In the genomic region with DNA sequence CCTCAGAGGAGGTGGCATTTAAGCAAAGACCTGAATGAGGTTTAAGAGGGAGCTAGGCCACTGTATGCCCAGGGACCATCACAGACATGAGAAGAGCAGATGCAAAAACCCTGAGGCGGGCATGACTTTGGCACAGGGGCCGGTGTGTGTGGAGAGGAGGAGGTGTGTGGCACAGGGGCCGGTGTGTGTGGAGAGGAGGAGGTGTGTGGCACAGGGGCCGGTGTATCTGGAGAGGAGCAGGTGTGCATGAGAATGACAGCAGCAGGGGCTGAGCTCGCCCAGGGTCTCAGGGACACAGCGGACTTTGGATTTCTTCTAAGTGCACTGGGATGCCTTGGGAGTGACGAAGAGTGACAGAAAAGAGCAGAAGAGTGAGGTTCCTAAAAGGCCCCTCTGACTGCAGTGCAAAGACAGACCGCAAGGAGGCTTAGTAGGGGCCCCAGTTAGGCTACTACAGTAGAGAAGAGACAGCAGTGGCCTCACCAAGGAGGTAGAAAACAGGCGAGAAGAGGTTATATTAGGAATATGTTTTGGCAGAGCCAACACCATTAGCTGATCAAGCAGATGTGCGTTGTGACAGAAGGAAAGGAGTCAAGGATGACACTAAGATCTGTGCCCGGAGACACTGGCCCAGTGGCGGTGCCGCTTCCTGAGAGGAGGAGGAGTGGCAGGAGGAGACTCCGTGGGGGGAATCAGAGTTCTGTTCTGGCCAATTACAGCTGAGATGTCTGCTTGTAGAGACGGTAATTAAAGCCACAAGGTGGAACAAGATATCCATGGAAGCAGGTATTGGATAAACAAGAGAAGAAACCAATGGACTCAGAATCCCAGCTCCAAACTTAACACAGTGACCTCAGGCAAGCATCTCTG, we compare ENCODE assay signal across 1 cellular context.
TF ChIP-seq lines count a peak whose summit lies in the region.

No MANE protein-coding gene starts in this region.

TF ChIP-seq in endothelial cell of umbilical vein, 7 proteins besides CTCF, POLR2A, EP300 and RAD21:
- TF ChIP-seq POLR2AphosphoS5 (IDR thresholded peaks at IDR 0.05; ENCODE audit: insufficient read depth, low read depth, low read length): no peak
- TF ChIP-seq FOS (IDR thresholded peaks at IDR 0.05; ENCODE audit: borderline replicate concordance, insufficient read depth, low read length): no peak
- no peak for TF ChIP-seq EZH2 (IDR thresholded peaks at IDR 0.05; ENCODE audit: borderline replicate concordance, low read depth, low read length, severe bottlenecking)
- TF ChIP-seq JUN (IDR thresholded peaks at IDR 0.05; ENCODE audit: borderline replicate concordance, insufficient read depth, insufficient read length, low read depth): no peak
- no peak for TF ChIP-seq GATA2 (IDR thresholded peaks at IDR 0.05; ENCODE audit: insufficient read depth, insufficient read length, low read depth, low read length)
- TF ChIP-seq MYC (IDR thresholded peaks at IDR 0.05; ENCODE audit: low read depth, low read length): no peak
- TF ChIP-seq MAX (IDR thresholded peaks at IDR 0.05; ENCODE audit: insufficient read depth, insufficient read length): no peak
